17 cellular contexts compared by ENCODE assay signal in the genomic region with DNA sequence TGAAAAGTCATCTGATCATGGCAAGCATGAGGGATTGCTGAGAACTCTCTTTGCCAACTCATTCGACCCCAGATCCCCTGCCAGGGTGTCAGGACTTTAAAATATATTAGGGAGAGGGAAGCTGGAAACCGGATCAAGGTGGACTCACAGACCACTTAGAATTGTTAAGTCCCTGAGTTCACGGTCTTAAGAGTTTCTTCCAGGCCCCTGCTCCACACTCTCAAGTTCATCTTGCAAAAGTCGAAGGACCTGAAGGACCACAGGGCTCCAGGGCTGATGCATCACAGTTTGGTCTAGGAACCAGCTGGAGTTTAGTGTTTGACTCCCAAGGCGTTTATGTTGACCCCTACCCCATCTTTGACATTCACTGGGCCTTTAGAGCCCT. TPM values are rescaled to one million over a fixed set of nuclear protein-coding genes. Genes with fewer than 3 reads are reported as not detected.
DNase-seq lines count a peak whose midpoint lies in the region; ATAC-seq, FAIRE-seq and TF ChIP-seq lines count a peak whose summit lies in the region.
"Had no signal": no experiment of that assay in that cellular context is flagged by ENCODE, and none has a peak within 500 bp of the region (broad histone marks: within the 10 kb centered on the region; RNA-seq: fewer than 3 reads in every experiment).

No MANE protein-coding gene starts in this region.

- H3K4me3 Mint-ChIP-seq in activated CD8-positive, alpha-beta T cell treated with anti-CD3 and anti-CD28 coated beads for 36 hours = no peak overlapping the region
- H3K4me3 Mint-ChIP-seq: activated T-cell treated with anti-CD3 and anti-CD28 coated beads, Interleukin-2, amount 50 U/mL, for 24 hours had no signal

- H3K4me1 ChIP-seq in ACC112 (ENCODE audit: control insufficient read depth, insufficient read depth, low read length, unreplicated experiment) = peaks cover 21% of the 10 kb centered on the region
- peaks cover 3% of the 10 kb centered on the region; the same call in 1 of the 2 replicates for H3K4me1 ChIP-seq in Panc1 (ENCODE audit: control insufficient read depth, insufficient read depth, low read length)
- peaks cover 6 to 18% (median 16%) of the 10 kb centered on the region in 4 donors for H3K4me1 ChIP-seq in esophagus muscularis mucosa
- no peaks in the 10 kb centered on the region for H3K4me1 ChIP-seq in pancreas
- H3K4me1 ChIP-seq: SJCRH30, spleen had no signal

- WGBS in esophagus muscularis mucosa = 62% methylated on average over 5 of the region's 5 CpGs
- whole genome bisulfite sequencing in pancreas, 2 donors = 29 to 37% methylated on average over 5 of the region's 5 CpGs

- in situ Hi-C loops in Panc1 (cut with HindIII; ENCODE audit: low pct_unique_long_range_greater_than_20kb, low sequenced_read_pairs) = no loop called here

- H3K4me1 Mint-ChIP-seq in activated CD8-positive, alpha-beta T cell treated with anti-CD3 and anti-CD28 coated beads for 36 hours (ENCODE audit: low read depth) = no peaks in the 10 kb centered on the region

- no peak overlapping the region for H3K27ac ChIP-seq in ACC112 (ENCODE audit: low read depth, low read length)
- no peak overlapping the region for H3K27ac ChIP-seq in Panc1 (ENCODE audit: low read length)
- H3K27ac ChIP-seq in esophagus muscularis mucosa (replicated peaks in 1 of 4) = peak overlapping the region in 3 of 4 donors; percentile 69 to 72 (median 70)
- peak overlapping the region; percentile 13 to 84 (median 60) for H3K27ac ChIP-seq in pancreas
- H3K27ac ChIP-seq: SJCRH30, WERI-Rb-1 had no signal

- CTCF ChIA-PET in Panc1 (lab: Charles Lee) (no interaction called here), HEK293T (lab: Yijun Ruan, JAX) (interaction anchor here (0.6 kb wide), 1 partner anchor 78 kb away, joined by 3 read pairs; no protein-coding TSS in a partner anchor)
- CTCF ChIA-PET in activated CD8-positive, alpha-beta T cell treated with anti-CD3 and anti-CD28 coated beads for 36 hours (lab: Charles Lee) = no interaction called here

- H3K36me3 ChIP-seq in ACC112 (ENCODE audit: insufficient read depth, low read length) = no peaks in the 10 kb centered on the region
- no peaks in the 10 kb centered on the region; the same call in 1 of the 2 replicates for H3K36me3 ChIP-seq in Panc1 (ENCODE audit: control insufficient read depth, insufficient read depth, low read length)
- no peaks in the 10 kb centered on the region for H3K36me3 ChIP-seq in esophagus muscularis mucosa
- no peaks in the 10 kb centered on the region for H3K36me3 ChIP-seq in pancreas
- H3K36me3 ChIP-seq: SJCRH30, spleen, WERI-Rb-1 had no signal

- no peak for TF ChIP-seq POLR2A in esophagus muscularis mucosa (IDR thresholded peaks at IDR 0.05; ENCODE audit: low read depth)

- H3K4me3 ChIP-seq in ACC112 (ENCODE audit: low read depth, low read length) (peak overlapping the region; percentile 79), Panc1 (ENCODE audit: low read depth in 2 of 2, low read length in 2 of 2) (peak overlapping the region in 1 of 2 experiments; percentile 27; a peak in 2 of 4 replicates), esophagus muscularis mucosa (peak overlapping the region; percentile 37 to 55 (median 52)), pancreas (peak overlapping the region in 2 of 4 donors; percentile 31 to 44)

- 0 out of 2 replicates have a peak, but pooled peaks have one; percentile 21 for ATAC-seq in Panc1
- peak; percentile 4 to 21 (median 12) for ATAC-seq in pancreas
- ATAC-seq in activated CD8-positive, alpha-beta T cell treated with anti-CD3 and anti-CD28 coated beads for 36 hours = no peak
- ATAC-seq: HCT116 had no signal

- no peaks in the 10 kb centered on the region for H3K27me3 ChIP-seq in ACC112 (ENCODE audit: insufficient read depth, low read length)
- H3K27me3 ChIP-seq in Panc1 (ENCODE audit: control insufficient read depth, insufficient read depth, low read length) = no peaks in the 10 kb centered on the region
- H3K27me3 ChIP-seq in esophagus muscularis mucosa = no peaks in the 10 kb centered on the region
- no peaks in the 10 kb centered on the region for H3K27me3 ChIP-seq in pancreas
- H3K27me3 ChIP-seq: SJCRH30, spleen had no signal

- no TSS peak for BruUV-seq in Panc1 (replicated peaks; lab: Mats Ljungman, UMichigan)

- peaks cover 2% of the 10 kb centered on the region for H3K9me3 Mint-ChIP-seq in activated CD8-positive, alpha-beta T cell treated with anti-CD3 and anti-CD28 coated beads for 36 hours
- H3K9me3 Mint-ChIP-seq: activated T-cell treated with anti-CD3 and anti-CD28 coated beads, Interleukin-2, amount 50 U/mL, for 24 hours had no signal

- no peaks in the 10 kb centered on the region for H3K36me3 Mint-ChIP-seq in activated CD8-positive, alpha-beta T cell treated with anti-CD3 and anti-CD28 coated beads for 36 hours (ENCODE audit: low read depth)

- no peak for TF ChIP-seq EP300 in esophagus muscularis mucosa (IDR thresholded peaks at IDR 0.05)

- peak overlapping the region; percentile 59 for H2AFZ ChIP-seq in ACC112 (ENCODE audit: low read length, unreplicated experiment)

- no peak overlapping the region for H3K27ac Mint-ChIP-seq in activated CD8-positive, alpha-beta T cell treated with anti-CD3 and anti-CD28 coated beads for 36 hours
- H3K27ac Mint-ChIP-seq: activated T-cell treated with anti-CD3 and anti-CD28 coated beads, Interleukin-2, amount 50 U/mL, for 24 hours had no signal

- intact Hi-C loops in Panc1 (cut with micrococcal nuclease; ENCODE audit: unreplicated experiment) (no loop called here), esophagus muscularis mucosa (cut with DNase I) (no loop called here), pancreas (cut with DNase I) (no loop called here)
- intact Hi-C loops in activated CD8-positive, alpha-beta T cell treated with anti-CD3 and anti-CD28 coated beads for 36 hours (cut with micrococcal nuclease) = no loop called here

- no peaks in the 10 kb centered on the region for H3K9me3 ChIP-seq in Panc1 (ENCODE audit: control insufficient read depth, insufficient read depth, low read depth, low read length)
- no peaks in the 10 kb centered on the region for H3K9me3 ChIP-seq in esophagus muscularis mucosa
- H3K9me3 ChIP-seq in pancreas = no peaks in the 10 kb centered on the region
- H3K9me3 ChIP-seq: SJCRH30, spleen had no signal

- no peak for FAIRE-seq in pancreas (lab: Jason Lieb, UNC)

- POLR2A ChIA-PET in Panc1 (lab: Charles Lee) (no interaction called here), HEK293T (lab: Yijun Ruan, JAX) (no interaction called here)
- POLR2A ChIA-PET in activated CD8-positive, alpha-beta T cell treated with anti-CD3 and anti-CD28 coated beads for 36 hours (lab: Charles Lee) = no interaction called here

- TF ChIP-seq CTCF in Panc1 (IDR thresholded peaks at IDR 0.05) = no peak
- TF ChIP-seq CTCF in esophagus muscularis mucosa (IDR thresholded peaks at IDR 0.05) = no peak
- no peak for TF ChIP-seq CTCF in pancreas (IDR thresholded peaks at IDR 0.05)
- TF ChIP-seq CTCF in activated CD8-positive, alpha-beta T cell treated with anti-CD3 and anti-CD28 coated beads for 36 hours (IDR thresholded peaks at IDR 0.05) = no peak

- no peak for DNase-seq in Panc1 (ENCODE audit: low read depth, low spot score)
- DNase-seq in esophagus muscularis mucosa (ENCODE audit: extremely low spot score) = no peak
- no peak for DNase-seq in pancreas
- DNase-seq in dermis blood vessel endothelial cell = no peak
- no peak for DNase-seq in activated CD8-positive, alpha-beta memory T cell treated with anti-CD3 and anti-CD28 coated beads, Interleukin-2, amount 50 U/mL, for 4 hours
- no peak for DNase-seq in HEK293T (ENCODE audit: extremely low spot score)
- DNase-seq in activated CD8-positive, alpha-beta T cell treated with anti-CD3 and anti-CD28 coated beads for 36 hours = no peak
- DNase-seq: activated T-cell treated with anti-CD3 and anti-CD28 coated beads, Interleukin-2, amount 50 U/mL, for 24 hours; DMS79 treated with DMSO at 0.1 percent for 48 hours; effector memory CD4-positive, alpha-beta T cell; KG1; NCI-H187; spleen; WERI-Rb-1 had no signal

- H3K27me3 Mint-ChIP-seq in activated CD8-positive, alpha-beta T cell treated with anti-CD3 and anti-CD28 coated beads for 36 hours = no peaks in the 10 kb centered on the region
- H3K27me3 Mint-ChIP-seq: activated T-cell treated with anti-CD3 and anti-CD28 coated beads, Interleukin-2, amount 50 U/mL, for 24 hours had no signal

- no peaks in the 10 kb centered on the region for H3K79me2 ChIP-seq in ACC112 (ENCODE audit: control insufficient read depth, insufficient read depth, low read length, unreplicated experiment)

TF ChIP-seq in HEK293T, 16 proteins besides CTCF, POLR2A, EP300 and RAD21:
- TF ChIP-seq, protein P1, sequence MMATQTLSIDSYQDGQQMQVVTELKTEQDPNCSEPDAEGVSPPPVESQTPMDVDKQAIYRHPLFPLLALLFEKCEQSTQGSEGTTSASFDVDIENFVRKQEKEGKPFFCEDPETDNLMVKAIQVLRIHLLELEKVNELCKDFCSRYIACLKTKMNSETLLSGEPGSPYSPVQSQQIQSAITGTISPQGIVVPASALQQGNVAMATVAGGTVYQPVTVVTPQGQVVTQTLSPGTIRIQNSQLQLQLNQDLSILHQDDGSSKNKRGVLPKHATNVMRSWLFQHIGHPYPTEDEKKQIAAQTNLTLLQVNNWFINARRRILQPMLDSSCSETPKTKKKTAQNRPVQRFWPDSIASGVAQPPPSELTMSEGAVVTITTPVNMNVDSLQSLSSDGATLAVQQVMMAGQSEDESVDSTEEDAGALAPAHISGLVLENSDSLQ (IDR thresholded peaks at IDR 0.05) = no peak
- no peak for TF ChIP-seq FOXM1 (IDR thresholded peaks at IDR 0.05; ENCODE audit: borderline replicate concordance)
- no peak for TF ChIP-seq SUZ12 (IDR thresholded peaks at IDR 0.05)
- TF ChIP-seq FOXA1 (IDR thresholded peaks at IDR 0.05) = no peak
- no peak for TF ChIP-seq ELF4 (IDR thresholded peaks at IDR 0.05)
- no peak for TF ChIP-seq L3MBTL2 (conservative IDR thresholded peaks at IDR 0.05)
- TF ChIP-seq FOXK2 (IDR thresholded peaks at IDR 0.05) = no peak
- no peak for TF ChIP-seq ARNT (IDR thresholded peaks at IDR 0.05)
- TF ChIP-seq BHLHE40 (IDR thresholded peaks at IDR 0.05; ENCODE audit: borderline replicate concordance) = no peak
- no peak for TF ChIP-seq NFRKB (IDR thresholded peaks at IDR 0.05)

RNA-seq across cellular contexts. Expression of a gene that starts 0.5 kb away (rescaled TPM):
- total RNA-seq in Panc1 (2021; ENCODE audit: unreplicated experiment) = 0.33 TPM
- 0.16 TPM for polyA plus RNA-seq in Panc1 (2012; ENCODE audit: insufficient read length)
- total RNA-seq in esophagus muscularis mucosa = 1 to 10 TPM; 1.2 to 3.6 (median 2.1) TPM
- 1 to 10 TPM in 5 of 6 donors, under 1 TPM in 1; 0.91 to 5.4 (median 1.5) TPM for total RNA-seq in pancreas
- under 1 TPM; 0.68 TPM for polyA plus RNA-seq in pancreas
- total RNA-seq in dermis blood vessel endothelial cell = 7.7 and 13.4 TPM in 2 replicates
- not detected for total RNA-seq in activated CD8-positive, alpha-beta T cell treated with anti-CD3 and anti-CD28 coated beads for 36 hours

RNA-seq across cellular contexts. Expression of a gene that starts 37.4 kb away (rescaled TPM):
- total RNA-seq in Panc1 (2021; ENCODE audit: unreplicated experiment) (1.5 TPM), esophagus muscularis mucosa (under 1 TPM in 2 of 4 donors, not detected in 2; 0.33 to 0.40 TPM), pancreas (not detected), dermis blood vessel endothelial cell (6.1 and 18.3 TPM in 2 replicates)
- polyA plus RNA-seq in Panc1 (2012; ENCODE audit: insufficient read length) = 3.4 TPM
- polyA plus RNA-seq in pancreas = 1 to 10 TPM in 1 of 2 donors, under 1 TPM in 1; 0.33 to 1.8 TPM
- total RNA-seq in activated CD8-positive, alpha-beta T cell treated with anti-CD3 and anti-CD28 coated beads for 36 hours = not detected
- total RNA-seq: SJCRH30 had no signal

Comparison
In these comparisons a context has a peak if more than half of its experiments do, and no peak if none do; other contexts are left out.
1. H3K27ac ChIP-seq: peak in esophagus muscularis mucosa (3 of 4) and pancreas (4 of 4); none in ACC112 (single experiment) and Panc1 (single experiment).